Comparison of ENCODE assay signal across 1 cellular context in the genomic region with DNA sequence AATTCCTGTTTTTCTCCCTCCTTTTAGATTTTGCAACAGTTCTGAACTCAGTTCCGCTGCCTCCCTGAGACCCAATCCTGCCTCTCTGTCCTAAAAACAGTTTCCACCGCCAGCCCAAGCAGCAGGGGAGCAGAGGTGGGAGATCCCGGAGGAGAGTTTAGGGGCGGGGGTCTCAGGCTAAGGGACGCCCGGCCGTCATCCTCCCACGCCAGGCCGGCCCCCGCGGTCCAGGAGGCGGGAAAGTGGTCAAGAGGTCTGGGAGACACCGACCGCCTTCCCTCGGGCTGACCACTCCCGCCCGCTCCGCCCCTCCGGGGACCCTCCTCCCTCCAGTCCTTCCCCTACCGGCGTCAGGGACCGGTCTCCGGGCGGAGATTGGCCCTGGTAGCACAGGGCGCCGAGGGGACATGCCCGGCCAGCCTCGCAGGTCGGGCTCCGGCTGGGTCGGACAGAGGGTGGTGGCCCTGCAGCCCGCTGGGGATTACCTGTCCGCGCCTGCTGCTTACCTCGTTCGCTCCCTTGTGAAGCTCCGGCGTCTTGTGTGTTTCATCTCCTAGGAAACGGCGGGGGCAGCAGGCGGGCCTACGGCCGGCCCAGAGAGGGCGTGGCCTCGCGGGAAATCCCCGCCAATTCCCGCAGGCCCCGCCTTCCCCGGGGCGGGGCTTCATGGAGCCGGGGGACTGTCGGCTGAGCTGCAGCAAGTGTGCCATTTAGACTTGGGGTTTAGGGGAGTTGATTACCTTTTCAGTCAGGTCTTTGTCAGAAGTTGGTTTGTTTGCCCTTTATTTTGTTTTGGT.
TF ChIP-seq lines count a peak whose summit lies in the region.

A gene with protein sequence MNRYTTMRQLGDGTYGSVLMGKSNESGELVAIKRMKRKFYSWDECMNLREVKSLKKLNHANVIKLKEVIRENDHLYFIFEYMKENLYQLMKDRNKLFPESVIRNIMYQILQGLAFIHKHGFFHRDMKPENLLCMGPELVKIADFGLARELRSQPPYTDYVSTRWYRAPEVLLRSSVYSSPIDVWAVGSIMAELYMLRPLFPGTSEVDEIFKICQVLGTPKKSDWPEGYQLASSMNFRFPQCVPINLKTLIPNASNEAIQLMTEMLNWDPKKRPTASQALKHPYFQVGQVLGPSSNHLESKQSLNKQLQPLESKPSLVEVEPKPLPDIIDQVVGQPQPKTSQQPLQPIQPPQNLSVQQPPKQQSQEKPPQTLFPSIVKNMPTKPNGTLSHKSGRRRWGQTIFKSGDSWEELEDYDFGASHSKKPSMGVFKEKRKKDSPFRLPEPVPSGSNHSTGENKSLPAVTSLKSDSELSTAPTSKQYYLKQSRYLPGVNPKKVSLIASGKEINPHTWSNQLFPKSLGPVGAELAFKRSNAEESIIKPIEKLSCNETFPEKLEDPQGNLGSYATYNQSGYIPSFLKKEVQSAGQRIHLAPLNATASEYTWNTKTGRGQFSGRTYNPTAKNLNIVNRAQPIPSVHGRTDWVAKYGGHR (minus strand): TSS at position 543 of the 797 bp plus-strand sequence. CDS start 7,891 bp downstream, outside the sequence.

TF ChIP-seq in H1, 55 proteins besides CTCF, POLR2A, EP300 and RAD21 (continued from another document):
- TF ChIP-seq, protein P1, sequence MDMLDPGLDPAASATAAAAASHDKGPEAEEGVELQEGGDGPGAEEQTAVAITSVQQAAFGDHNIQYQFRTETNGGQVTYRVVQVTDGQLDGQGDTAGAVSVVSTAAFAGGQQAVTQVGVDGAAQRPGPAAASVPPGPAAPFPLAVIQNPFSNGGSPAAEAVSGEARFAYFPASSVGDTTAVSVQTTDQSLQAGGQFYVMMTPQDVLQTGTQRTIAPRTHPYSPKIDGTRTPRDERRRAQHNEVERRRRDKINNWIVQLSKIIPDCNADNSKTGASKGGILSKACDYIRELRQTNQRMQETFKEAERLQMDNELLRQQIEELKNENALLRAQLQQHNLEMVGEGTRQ (IDR thresholded peaks at IDR 0.05; ENCODE audit: low read length) = no peak
- TF ChIP-seq CBX8 (IDR thresholded peaks at IDR 0.05; ENCODE audit: borderline replicate concordance, low read depth, low read length) (no peak), PHF8 (conservative IDR thresholded peaks at IDR 0.05; ENCODE audit: low read depth, low read length) (peak; percentile 56)
